ENCODE assay signal across 1 cellular context in genomic region chr14:105010891-105011291, GRCh38.
TF ChIP-seq lines count a peak whose summit lies in the region.

No MANE protein-coding gene starts in this region.

TF ChIP-seq in HEK293, 187 proteins besides CTCF, POLR2A, EP300 and RAD21 (continued from another document):
- TF ChIP-seq ZNF398 (tag by site-specific recombination; IDR thresholded peaks at IDR 0.05): no peak
- TF ChIP-seq ZNF624 (tag by site-specific recombination; IDR thresholded peaks at IDR 0.05): no peak
- TF ChIP-seq ZNF768 (tag by site-specific recombination; IDR thresholded peaks at IDR 0.05): no peak
- TF ChIP-seq GLIS1 (tag by site-specific recombination; IDR thresholded peaks at IDR 0.05): peak; percentile 47
- peak; percentile 80 for TF ChIP-seq ZNF341 (tag by site-specific recombination; IDR thresholded peaks at IDR 0.05; ENCODE audit: low read depth)
- no peak for TF ChIP-seq ZNF510 (tag by site-specific recombination; IDR thresholded peaks at IDR 0.05; ENCODE audit: insufficient replicate concordance)
- TF ChIP-seq GLIS2 (tag by site-specific recombination; IDR thresholded peaks at IDR 0.05): 0 out of 2 replicates have a peak, but pooled peaks have one; percentile 32
- TF ChIP-seq TCF7L2 (IDR thresholded peaks at IDR 0.05; ENCODE audit: borderline replicate concordance, low read depth, low read length): no peak
- no peak for TF ChIP-seq ZNF426 (tag by site-specific recombination; IDR thresholded peaks at IDR 0.05)
- TF ChIP-seq TRIM28 (IDR thresholded peaks at IDR 0.05; ENCODE audit: borderline replicate concordance, low read length): no peak
- TF ChIP-seq ZNF202 (tag by site-specific recombination; IDR thresholded peaks at IDR 0.05; ENCODE audit: borderline replicate concordance): no peak
- no peak for TF ChIP-seq SP3 (tag by site-specific recombination; IDR thresholded peaks at IDR 0.05)
- TF ChIP-seq ZNF596 (tag by site-specific recombination; IDR thresholded peaks at IDR 0.05): no peak
- TF ChIP-seq ZNF302 (tag by site-specific recombination; IDR thresholded peaks at IDR 0.05; ENCODE audit: low read depth): no peak
- no peak for TF ChIP-seq ZBTB20 (tag by site-specific recombination; IDR thresholded peaks at IDR 0.05)
- peak; percentile 36; the same call in 1 of the 2 replicates for TF ChIP-seq ZBTB8A (tag by site-specific recombination; IDR thresholded peaks at IDR 0.05)
- no peak for TF ChIP-seq ZNF571 (tag by site-specific recombination; IDR thresholded peaks at IDR 0.05)
- no peak for TF ChIP-seq IKZF3 (tag by site-specific recombination; IDR thresholded peaks at IDR 0.05)
- no peak for TF ChIP-seq ZBTB17 (tag by site-specific recombination; IDR thresholded peaks at IDR 0.05)
- no peak for TF ChIP-seq ZNF112 (tag by site-specific recombination; IDR thresholded peaks at IDR 0.05)
- TF ChIP-seq ZNF530 (tag by site-specific recombination; IDR thresholded peaks at IDR 0.05; ENCODE audit: low read depth): no peak
- no peak for TF ChIP-seq ZNF394 (tag by site-specific recombination; IDR thresholded peaks at IDR 0.05; ENCODE audit: borderline replicate concordance)
- no peak for TF ChIP-seq ZFP3 (tag by site-specific recombination; IDR thresholded peaks at IDR 0.05; ENCODE audit: low read depth)
- no peak for TF ChIP-seq ZNF555 (tag by site-specific recombination; conservative IDR thresholded peaks at IDR 0.05)
- TF ChIP-seq MEIS1 (CRISPR knock-in tag; IDR thresholded peaks at IDR 0.05; ENCODE audit: borderline replicate concordance): no peak
- TF ChIP-seq KLF16 (tag by site-specific recombination; IDR thresholded peaks at IDR 0.05): no peak
- TF ChIP-seq ZNF645 (tag by site-specific recombination; IDR thresholded peaks at IDR 0.05): no peak
- TF ChIP-seq SP7 (tag by site-specific recombination; IDR thresholded peaks at IDR 0.05): no peak
- no peak for TF ChIP-seq ZNF148 (tag by site-specific recombination; IDR thresholded peaks at IDR 0.05; ENCODE audit: borderline replicate concordance)
- TF ChIP-seq ZNF473 (tag by site-specific recombination; IDR thresholded peaks at IDR 0.05): no peak
- TF ChIP-seq ZNF621 (tag by site-specific recombination; IDR thresholded peaks at IDR 0.05): no peak
- no peak for TF ChIP-seq ZBTB1 (tag by site-specific recombination; IDR thresholded peaks at IDR 0.05)
- TF ChIP-seq YY1 (tag by site-specific recombination; IDR thresholded peaks at IDR 0.05): no peak
